In genomic region chr3:9769012-9769411, GRCh38 we compare ENCODE assay signal across 8 cellular contexts. TPM values are rescaled to one million over a fixed set of nuclear protein-coding genes. Genes with fewer than 3 reads are reported as not detected.
DNase-seq lines count a peak whose midpoint lies in the region; ATAC-seq and TF ChIP-seq lines count a peak whose summit lies in the region.

No MANE protein-coding gene starts in this region.

- ATAC-seq in GM21737 (IDR thresholded peaks at IDR 0.05; ENCODE audit: unreplicated experiment) = no peak
- ATAC-seq in GM18519 (IDR thresholded peaks at IDR 0.05; ENCODE audit: low FRiP score, unreplicated experiment) = no peak
- ATAC-seq in GM21423 (IDR thresholded peaks at IDR 0.05; ENCODE audit: unreplicated experiment) = no peak

- H3K4me1 ChIP-seq in iPS-15b (ENCODE audit: control insufficient read depth, insufficient read depth, low read length) = peaks cover 5% of the 10 kb centered on the region

- H3K4me3 Mint-ChIP-seq in HFFc6 = peak overlapping the region; percentile 87
- peak overlapping the region; percentile 75 for H3K4me3 Mint-ChIP-seq in activated naive CD8-positive, alpha-beta T cell treated with anti-CD3 and anti-CD28 coated beads for 36 hours

- no peak for TF ChIP-seq CTCF in HFFc6 (IDR thresholded peaks at IDR 0.05)

- H3K36me3 ChIP-seq in iPS-15b (ENCODE audit: control insufficient read depth, insufficient read depth, low read length) = no peaks in the 10 kb centered on the region

- H3K27ac ChIP-seq in skin epidermis = peak overlapping the region in 13 of 21 experiments; percentile 17 to 84 (median 79)

- H3K9ac ChIP-seq in iPS-15b (ENCODE audit: low read depth, low read length) = no peak overlapping the region

- peak overlapping the region; percentile 77 for H3K4me3 ChIP-seq in iPS-15b (ENCODE audit: low read depth, low read length)
- peak overlapping the region; percentile 40 to 65 (median 49) for H3K4me3 ChIP-seq in skin epidermis

- peak overlapping the region; percentile 67 for H3K27ac Mint-ChIP-seq in HFFc6
- H3K27ac Mint-ChIP-seq in activated naive CD8-positive, alpha-beta T cell treated with anti-CD3 and anti-CD28 coated beads for 36 hours = no peak overlapping the region

- H3K4me1 Mint-ChIP-seq in HFFc6 (ENCODE audit: low read depth) = peaks cover 37% of the 10 kb centered on the region
- H3K4me1 Mint-ChIP-seq in activated naive CD8-positive, alpha-beta T cell treated with anti-CD3 and anti-CD28 coated beads for 36 hours = peaks cover 10% of the 10 kb centered on the region

- peaks cover 7% of the 10 kb centered on the region for H3K27me3 Mint-ChIP-seq in HFFc6 (ENCODE audit: insufficient read depth)
- H3K27me3 Mint-ChIP-seq in activated naive CD8-positive, alpha-beta T cell treated with anti-CD3 and anti-CD28 coated beads for 36 hours = peaks cover 8% of the 10 kb centered on the region

- DNase-seq in HFFc6 (no peak), GDM1 (lab: John Stamatoyannopoulos, UW) (no peak)
- DNase-seq in activated naive CD8-positive, alpha-beta T cell treated with anti-CD3 and anti-CD28 coated beads for 36 hours = no peak

- H3K36me3 Mint-ChIP-seq in HFFc6 (ENCODE audit: low read depth) = peaks cover 10% of the 10 kb centered on the region; the same call in 1 of the 2 replicates
- H3K36me3 Mint-ChIP-seq in activated naive CD8-positive, alpha-beta T cell treated with anti-CD3 and anti-CD28 coated beads for 36 hours = peaks cover 7% of the 10 kb centered on the region

- H3K27me3 ChIP-seq in iPS-15b (ENCODE audit: control insufficient read depth, insufficient read depth, low read length) = peaks cover 17% of the 10 kb centered on the region

- H3K9me3 Mint-ChIP-seq in HFFc6 = no peaks in the 10 kb centered on the region
- H3K9me3 Mint-ChIP-seq in activated naive CD8-positive, alpha-beta T cell treated with anti-CD3 and anti-CD28 coated beads for 36 hours = no peaks in the 10 kb centered on the region

- no peaks in the 10 kb centered on the region for H3K9me3 ChIP-seq in iPS-15b (ENCODE audit: control insufficient read depth, insufficient read depth, low read length)

RNA-seq across cellular contexts. Expression of gene CAMK1, which starts 0.7 kb away (rescaled TPM):
- total RNA-seq in HFFc6 (2021; fragmentation: NEBNext Ultra II Directional; extraction: Animal tissue kit (Norgen Biotek cat#: 25700)) = 10 to 100 TPM; 22.1 to 33.0 (median 28.8) TPM
- 10 to 100 TPM; 24.8 to 25.7 TPM for total RNA-seq in activated naive CD8-positive, alpha-beta T cell treated with anti-CD3 and anti-CD28 coated beads for 36 hours

RNA-seq across cellular contexts. Expression of gene OGG1, which starts 19.3 kb away (rescaled TPM):
- 10 to 100 TPM; 17.7 to 26.2 (median 23.7) TPM for total RNA-seq in HFFc6 (2021; fragmentation: NEBNext Ultra II Directional; extraction: Animal tissue kit (Norgen Biotek cat#: 25700))
- total RNA-seq in activated naive CD8-positive, alpha-beta T cell treated with anti-CD3 and anti-CD28 coated beads for 36 hours = 10 to 100 TPM; 27.0 to 30.0 TPM

RNA-seq across cellular contexts. Expression of gene TADA3, which starts 23.3 kb away (rescaled TPM):
- 10 to 100 TPM; 69.2 to 84.9 (median 77.0) TPM for total RNA-seq in HFFc6 (2021; fragmentation: NEBNext Ultra II Directional; extraction: Animal tissue kit (Norgen Biotek cat#: 25700))
- 10 to 100 TPM; 49.5 to 50.8 TPM for total RNA-seq in activated naive CD8-positive, alpha-beta T cell treated with anti-CD3 and anti-CD28 coated beads for 36 hours

RNA-seq across cellular contexts. Expression of gene ARPC4, which starts 23.9 kb away (rescaled TPM):
- 100 to 1,000 TPM; 252 to 303 (median 266) TPM for total RNA-seq in HFFc6 (2021; fragmentation: NEBNext Ultra II Directional; extraction: Animal tissue kit (Norgen Biotek cat#: 25700))
- total RNA-seq in activated naive CD8-positive, alpha-beta T cell treated with anti-CD3 and anti-CD28 coated beads for 36 hours = 100 to 1,000 TPM; 251 to 253 TPM

RNA-seq across cellular contexts. Expression of gene BRPF1, which starts 37.5 kb away (rescaled TPM):
- total RNA-seq in HFFc6 (2021; fragmentation: NEBNext Ultra II Directional; extraction: Animal tissue kit (Norgen Biotek cat#: 25700)) = 10 to 100 TPM; 14.4 to 18.4 (median 17.1) TPM
- total RNA-seq in activated naive CD8-positive, alpha-beta T cell treated with anti-CD3 and anti-CD28 coated beads for 36 hours = 10 to 100 TPM; 39.4 to 40.1 TPM
